In genomic region chr20:3696200-3696599, GRCh38 we compare ENCODE assay signal across 1 cellular context.
A peak's percentile ranks its signal among the peaks of the same experiment; 100 is the strongest.
TF ChIP-seq lines count a peak whose summit lies in the region.

No MANE protein-coding gene starts in this region.

TF ChIP-seq in HepG2, 621 proteins besides CTCF, POLR2A, EP300 and RAD21:
- no peak for TF ChIP-seq ZNF343 (CRISPR knock-in tag; IDR thresholded peaks at IDR 0.05)
- no peak for TF ChIP-seq IRF1 (CRISPR knock-in tag; IDR thresholded peaks at IDR 0.05; ENCODE audit: low read depth)
- no peak for TF ChIP-seq CBX5 (CRISPR knock-in tag; IDR thresholded peaks at IDR 0.05; ENCODE audit: borderline replicate concordance)
- no peak for TF ChIP-seq ZNF354B (CRISPR knock-in tag; IDR thresholded peaks at IDR 0.05)
- TF ChIP-seq TRIM22 (IDR thresholded peaks at IDR 0.05), result no peak
- peak; percentile 37; the same call in 1 of the 2 replicates for TF ChIP-seq STAG1 (CRISPR knock-in tag; IDR thresholded peaks at IDR 0.05)
- TF ChIP-seq ZNF263 (CRISPR knock-in tag; IDR thresholded peaks at IDR 0.05), result 0 out of 2 replicates have a peak, but pooled peaks have one; percentile 2
